In genomic region chr17:35898283-35899070, GRCh38 we compare ENCODE assay signal across 12 cellular contexts. TPM values are rescaled to one million over a fixed set of nuclear protein-coding genes. Genes with fewer than 3 reads are reported as not detected.
DNase-seq lines count a peak whose midpoint lies in the region; ATAC-seq and TF ChIP-seq lines count a peak whose summit lies in the region.
"Had no signal": no experiment of that assay in that cellular context is flagged by ENCODE, and none has a peak within 500 bp of the region (broad histone marks: within the 10 kb centered on the region; RNA-seq: fewer than 3 reads in every experiment).

No MANE protein-coding gene starts in this region.

- H3K27me3 Mint-ChIP-seq in central memory CD8-positive, alpha-beta T cell: no peaks in the 10 kb centered on the region

- intact Hi-C loops in testis (cut with DNase I; ENCODE audit: low total_unique reads): no loop called here
- intact Hi-C loops in dorsolateral prefrontal cortex (cut with DNase I): no loop called here

- peak; percentile 59 for DNase-seq in activated naive CD4-positive, alpha-beta T cell treated with Interleukin-2 at 50 U/mL for 16 hours
- no peak for DNase-seq in activated naive CD4-positive, alpha-beta T cell treated with anti-CD3 and anti-CD28 coated beads, Interleukin-2, amount 50 U/mL, for 16 hours
- DNase-seq in RPMI7951 (ENCODE audit: low read depth): peak; percentile 23
- DNase-seq in central memory CD8-positive, alpha-beta T cell (ENCODE audit: low spot score in 2 of 2): no peak
- DNase-seq in testis: peak; percentile 40
- DNase-seq in central memory CD4-positive, alpha-beta T cell: no peak
- DNase-seq in dorsolateral prefrontal cortex: no peak
- no peak for DNase-seq in AG08396 (ENCODE audit: low spot score)
- DNase-seq: C1 segment of cervical spinal cord, IMR-90 had no signal

- H3K4me3 Mint-ChIP-seq in central memory CD8-positive, alpha-beta T cell: peak overlapping the region; percentile 58

- H3K36me3 ChIP-seq in testis (ENCODE audit: low read depth, missing control alignments): no peaks in the 10 kb centered on the region
- H3K36me3 ChIP-seq: esophagus muscularis mucosa had no signal

- ATAC-seq in central memory CD8-positive, alpha-beta T cell (replicated peaks; ENCODE audit: extremely low read depth, poor library complexity, severe bottlenecking): no peak

- H3K27ac Mint-ChIP-seq in central memory CD8-positive, alpha-beta T cell (ENCODE audit: low read depth): peak overlapping the region; percentile 96

- TF ChIP-seq POLR2A in testis (IDR thresholded peaks at IDR 0.05): no peak

- H3K4me1 Mint-ChIP-seq in central memory CD8-positive, alpha-beta T cell: peaks cover 68% of the 10 kb centered on the region

- H3K4me3 ChIP-seq in testis: no peak overlapping the region
- no peak overlapping the region for H3K4me3 ChIP-seq in dorsolateral prefrontal cortex
- H3K4me3 ChIP-seq: esophagus muscularis mucosa had no signal

- TF ChIP-seq CTCF in testis (IDR thresholded peaks at IDR 0.05) (no peak), dorsolateral prefrontal cortex (IDR thresholded peaks at IDR 0.05 in 54 of 56, conservative IDR thresholded peaks at IDR 0.05 in 2 of 56; ENCODE audit: low read depth in 1 of 56, partially characterized antibody in 56 of 56) (no peak)

- no peaks in the 10 kb centered on the region for H3K9me3 ChIP-seq in testis
- H3K9me3 ChIP-seq: esophagus muscularis mucosa had no signal

- WGBS in testis, 2 donors: 60 to 83% methylated on average over 6 of the region's 6 CpGs

- H3K27ac ChIP-seq in testis (no peak overlapping the region), dorsolateral prefrontal cortex (no peak overlapping the region)
- H3K27ac ChIP-seq: esophagus muscularis mucosa had no signal

- H3K27me3 ChIP-seq in testis (no peaks in the 10 kb centered on the region), dorsolateral prefrontal cortex (peaks cover 0 to 9% (median 0%) of the 10 kb centered on the region in 45 donors)
- H3K27me3 ChIP-seq: esophagus muscularis mucosa had no signal

- H3K4me1 ChIP-seq in testis: no peaks in the 10 kb centered on the region
- H3K4me1 ChIP-seq: esophagus muscularis mucosa had no signal

- H3K36me3 Mint-ChIP-seq in central memory CD8-positive, alpha-beta T cell (ENCODE audit: insufficient read depth): peaks cover 13% of the 10 kb centered on the region

- no peaks in the 10 kb centered on the region for H3K9me3 Mint-ChIP-seq in central memory CD8-positive, alpha-beta T cell

RNA-seq across cellular contexts. Expression of gene CCL5, which starts 18.3 kb away (rescaled TPM):
- 2.7 and 4.0 TPM in 2 replicates for total RNA-seq in RPMI7951 (2014; rRNA removed; shearing (Covaris generic))
- total RNA-seq in testis: under 1 TPM in 1 of 2 donors, not detected in 1; 0.87 TPM
- polyA plus RNA-seq in testis (ENCODE audit: insufficient read depth, low read depth, low replicate concordance): 16.2 TPM
- 1 to 10 TPM in 28 of 120 experiments, under 1 TPM in 37, not detected in 55; 0.35 to 6.9 (median 0.90) TPM for total RNA-seq in dorsolateral prefrontal cortex
- total RNA-seq: IMR-90 had no signal
- polyA plus RNA-seq: IMR-90, neural cell had no signal

RNA-seq across cellular contexts. Expression of gene HEATR9, which starts 29.8 kb away (rescaled TPM):
- not detected in 2 replicates for total RNA-seq in RPMI7951 (2014; rRNA removed; shearing (Covaris generic))
- total RNA-seq in testis (1 to 10 TPM; 6.1 to 7.8 TPM), dorsolateral prefrontal cortex (under 1 TPM in 1 of 120 experiments, not detected in 119; 0.26 TPM)
- 28.3 TPM for polyA plus RNA-seq in testis (ENCODE audit: insufficient read depth, low read depth, low replicate concordance)
- total RNA-seq: IMR-90 had no signal
- polyA plus RNA-seq: IMR-90, neural cell had no signal

RNA-seq across cellular contexts. Expression of gene RDM1, which starts 32.1 kb away (rescaled TPM):
- total RNA-seq in RPMI7951 (2014; rRNA removed; shearing (Covaris generic)): 0.96 and 2.4 TPM in 2 replicates
- total RNA-seq in testis (10 to 100 TPM in 1 of 2 donors, 1 to 10 TPM in 1; 9.6 to 18.6 TPM), dorsolateral prefrontal cortex (1 to 10 TPM in 26 of 120 experiments, under 1 TPM in 28, not detected in 66; 0.25 to 2.8 (median 0.89) TPM)
- 19.3 TPM for polyA plus RNA-seq in testis (ENCODE audit: insufficient read depth, low read depth, low replicate concordance)
- total RNA-seq: esophagus muscularis mucosa had no signal
- polyA plus RNA-seq: IMR-90, neural cell had no signal

RNA-seq across cellular contexts. Expression of gene LYZL6, which starts 45.0 kb away (rescaled TPM):
- total RNA-seq in RPMI7951 (2014; rRNA removed; shearing (Covaris generic)): not detected in 2 replicates
- total RNA-seq in testis (10 to 100 TPM; 22.9 to 38.7 TPM), dorsolateral prefrontal cortex (not detected)
- 82.6 TPM for polyA plus RNA-seq in testis (ENCODE audit: insufficient read depth, low read depth, low replicate concordance)
- total RNA-seq: esophagus muscularis mucosa, IMR-90 had no signal
- polyA plus RNA-seq: IMR-90, neural cell had no signal

Comparison
In these comparisons a context has a peak if more than half of its experiments do, and no peak if none do; other contexts are left out.
1. DNase-seq: peak in activated naive CD4-positive, alpha-beta T cell treated with Interleukin-2 at 50 U/mL for 16 hours (single experiment), RPMI7951 (single experiment) and testis (single experiment); none in activated naive CD4-positive, alpha-beta T cell treated with anti-CD3 and anti-CD28 coated beads, Interleukin-2, amount 50 U/mL, for 16 hours (single experiment), central memory CD8-positive, alpha-beta T cell (0 of 2), central memory CD4-positive, alpha-beta T cell (single experiment), dorsolateral prefrontal cortex (0 of 10) and AG08396 (single experiment).